In the genomic region with DNA sequence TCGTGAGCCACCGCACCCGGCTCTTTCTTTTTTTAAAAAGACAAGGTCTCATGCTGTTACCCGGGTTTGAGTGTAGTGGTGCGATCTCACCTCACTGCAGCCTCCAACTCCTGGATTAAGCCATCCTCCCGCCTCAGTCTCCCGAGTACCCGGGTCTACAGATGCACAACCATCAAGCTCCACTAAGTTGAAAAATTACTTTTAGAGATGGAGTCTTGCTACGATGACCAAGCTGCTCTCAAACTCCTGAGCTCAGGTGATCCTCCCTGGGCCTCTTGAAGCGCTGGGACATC, we compare ENCODE assay signal across 12 cellular contexts. TPM values are rescaled to one million over a fixed set of nuclear protein-coding genes. Genes with fewer than 3 reads are reported as not detected.
DNase-seq lines count a peak whose midpoint lies in the region; ATAC-seq and TF ChIP-seq lines count a peak whose summit lies in the region.
"Had no signal": no experiment of that assay in that cellular context is flagged by ENCODE, and none has a peak within 500 bp of the region (broad histone marks: within the 10 kb centered on the region; RNA-seq: fewer than 3 reads in every experiment).

No MANE protein-coding gene starts in this region.

- no peak overlapping the region for H3K27ac ChIP-seq in PC-9
- H3K27ac ChIP-seq in transverse colon: no peak overlapping the region

- H3K27ac Mint-ChIP-seq in activated CD8-positive, alpha-beta memory T cell treated with anti-CD3 and anti-CD28 coated beads, Interleukin-2, amount 10 ng/mL, durations not matched to agents 7 days and 5 days: no peak overlapping the region
- H3K27ac Mint-ChIP-seq in effector memory CD8-positive, alpha-beta T cell: no peak overlapping the region

- TF ChIP-seq CTCF in PC-9 (conservative IDR thresholded peaks at IDR 0.05) (no peak), transverse colon (IDR thresholded peaks at IDR 0.05) (no peak)

- peak; percentile 33 for DNase-seq in activated CD8-positive, alpha-beta memory T cell treated with anti-CD3 and anti-CD28 coated beads, Interleukin-2, amount 10 ng/mL, durations not matched to agents 7 days and 5 days
- DNase-seq in activated CD8-positive, alpha-beta memory T cell treated with anti-CD3 and anti-CD28 coated beads, Interleukin-2, amount 50 U/mL, for 4 hours: no peak
- DNase-seq in PC-9 (no peak), sciatic nerve (ENCODE audit: low spot score) (peak; percentile 35), transverse colon (no peak), cortex of kidney (lab: John Stamatoyannopoulos, UW) (no peak), occipital lobe (lab: John Stamatoyannopoulos, UW) (no peak)
- no peak for DNase-seq in effector memory CD8-positive, alpha-beta T cell
- DNase-seq: amniotic stem cell, NCI-H2171 treated with DMSO at 0.1 percent for 48 hours had no signal

- no peaks in the 10 kb centered on the region for H3K9me3 Mint-ChIP-seq in activated CD8-positive, alpha-beta memory T cell treated with anti-CD3 and anti-CD28 coated beads, Interleukin-2, amount 10 ng/mL, durations not matched to agents 7 days and 5 days (ENCODE audit: low read depth)
- H3K9me3 Mint-ChIP-seq in effector memory CD8-positive, alpha-beta T cell: no peaks in the 10 kb centered on the region

- TF ChIP-seq POLR2A in transverse colon (IDR thresholded peaks at IDR 0.05): no peak

- H3K4me3 Mint-ChIP-seq in activated CD8-positive, alpha-beta memory T cell treated with anti-CD3 and anti-CD28 coated beads, Interleukin-2, amount 10 ng/mL, durations not matched to agents 7 days and 5 days: peak overlapping the region; percentile 43
- peak overlapping the region; percentile 31 to 47 for H3K4me3 Mint-ChIP-seq in effector memory CD8-positive, alpha-beta T cell

- intact Hi-C loops in PC-9 (cut with micrococcal nuclease; ENCODE audit: unreplicated experiment): loop anchor here (5.0 kb wide), 1 partner anchor 143 kb away; no protein-coding TSS in a partner anchor
- intact Hi-C loops in sciatic nerve (cut with DNase I): no loop called here
- intact Hi-C loops in transverse colon (cut with DNase I; ENCODE audit: low total_unique reads): no loop called here

- no peaks in the 10 kb centered on the region for H3K27me3 ChIP-seq in PC-9 (ENCODE audit: insufficient read depth, low read depth)
- no peaks in the 10 kb centered on the region for H3K27me3 ChIP-seq in transverse colon
- H3K27me3 ChIP-seq: heart left ventricle had no signal

- H4K20me1 ChIP-seq in PC-9 (ENCODE audit: insufficient read depth): peaks cover 63% of the 10 kb centered on the region

- H3K4me1 ChIP-seq in PC-9 (replicated peaks; ENCODE audit: insufficient read depth) (peaks cover 9% of the 10 kb centered on the region), transverse colon (peaks cover 10 to 43% (median 34%) of the 10 kb centered on the region in 4 donors)

- CTCF ChIA-PET in activated CD8-positive, alpha-beta memory T cell treated with anti-CD3 and anti-CD28 coated beads, Interleukin-2, amount 10 ng/mL, durations not matched to agents 7 days and 5 days (lab: Charles Lee): no interaction called here
- CTCF ChIA-PET in PC-9 (lab: Charles Lee): no interaction called here

- no TSS peak for BruUV-seq in PC-9 (replicated peaks; lab: Mats Ljungman, UMichigan)

- no peaks in the 10 kb centered on the region for H3K9me2 ChIP-seq in PC-9 (ENCODE audit: insufficient read depth)

- peaks cover 45% of the 10 kb centered on the region for H3K4me1 Mint-ChIP-seq in activated CD8-positive, alpha-beta memory T cell treated with anti-CD3 and anti-CD28 coated beads, Interleukin-2, amount 10 ng/mL, durations not matched to agents 7 days and 5 days
- peaks cover 29 to 49% of the 10 kb centered on the region in 2 donors for H3K4me1 Mint-ChIP-seq in effector memory CD8-positive, alpha-beta T cell (ENCODE audit: low read depth in 2 of 2)

- peaks cover 69% of the 10 kb centered on the region for H3K79me2 ChIP-seq in PC-9 (ENCODE audit: low read depth)

- no peaks in the 10 kb centered on the region for H3K27me3 Mint-ChIP-seq in activated CD8-positive, alpha-beta memory T cell treated with anti-CD3 and anti-CD28 coated beads, Interleukin-2, amount 10 ng/mL, durations not matched to agents 7 days and 5 days
- H3K27me3 Mint-ChIP-seq in effector memory CD8-positive, alpha-beta T cell: no peaks in the 10 kb centered on the region

- no peak overlapping the region for H2AFZ ChIP-seq in PC-9

- H3K4me2 ChIP-seq in PC-9: peak overlapping the region; percentile 99

- H3K36me3 ChIP-seq in PC-9 (ENCODE audit: low read depth) (peaks cover 59% of the 10 kb centered on the region), transverse colon (peaks cover 1 to 53% (median 29%) of the 10 kb centered on the region in 4 donors)

- POLR2A ChIA-PET in PC-9 (lab: Charles Lee; ENCODE audit: unreplicated experiment): no interaction called here

- H3K9me3 ChIP-seq in PC-9 (ENCODE audit: insufficient read depth, low read depth) (no peaks in the 10 kb centered on the region), transverse colon (no peaks in the 10 kb centered on the region)
- H3K9me3 ChIP-seq: heart left ventricle had no signal

- H3K4me3 ChIP-seq in PC-9 (peak overlapping the region; percentile 100; the same call in 1 of the 2 replicates), transverse colon (peak overlapping the region in 1 of 4 donors; percentile 95)

- WGBS in transverse colon (ENCODE audit: low coverage in 1 of 2), 2 donors: 91% methylated on average over 10 of the region's 10 CpGs; no CpG with 5 or more reads in 1 of the 2 donors

- no peak for ATAC-seq in activated CD8-positive, alpha-beta memory T cell treated with anti-CD3 and anti-CD28 coated beads, Interleukin-2, amount 10 ng/mL, durations not matched to agents 7 days and 5 days
- no peak for ATAC-seq in effector memory CD8-positive, alpha-beta T cell (replicated peaks)
- no peak for ATAC-seq in sciatic nerve
- ATAC-seq: heart left ventricle, Panc1 had no signal

- TF ChIP-seq EP300 in transverse colon (IDR thresholded peaks at IDR 0.05; ENCODE audit: low read depth): no peak

- in situ Hi-C loops in transverse colon (cut with MboI; ENCODE audit: low pct_ligation_motif_present in 1 of 4, low pct_unique_long_range_greater_than_20kb in 1 of 4, low sequenced_read_pairs in 3 of 4): loop anchor here in 1 of 4 donors (25.0 kb wide), 1 partner anchor 197 kb away; a partner anchor contains a TSS

- peaks cover 66% of the 10 kb centered on the region for H3F3A ChIP-seq in PC-9 (ENCODE audit: insufficient read depth, low read depth)

- peaks cover 54% of the 10 kb centered on the region for H3K36me3 Mint-ChIP-seq in activated CD8-positive, alpha-beta memory T cell treated with anti-CD3 and anti-CD28 coated beads, Interleukin-2, amount 10 ng/mL, durations not matched to agents 7 days and 5 days
- peaks cover 75% of the 10 kb centered on the region for H3K36me3 Mint-ChIP-seq in effector memory CD8-positive, alpha-beta T cell (ENCODE audit: insufficient read depth)

RNA-seq across cellular contexts. Expression of a gene that starts 2.0 kb away (rescaled TPM):
- 100 to 1,000 TPM; 204 to 235 TPM for total RNA-seq in activated CD8-positive, alpha-beta memory T cell treated with anti-CD3 and anti-CD28 coated beads, Interleukin-2, amount 10 ng/mL, durations not matched to agents 7 days and 5 days
- 178 and 212 TPM in 2 replicates for total RNA-seq in PC-9 (2021)
- total RNA-seq in sciatic nerve: 167 TPM
- 100 to 1,000 TPM; 473 to 699 (median 574) TPM for total RNA-seq in transverse colon
- total RNA-seq in occipital lobe: 126 TPM

RNA-seq across cellular contexts. Expression of a gene that starts 53.4 kb away (rescaled TPM):
- total RNA-seq in activated CD8-positive, alpha-beta memory T cell treated with anti-CD3 and anti-CD28 coated beads, Interleukin-2, amount 10 ng/mL, durations not matched to agents 7 days and 5 days: 1 to 10 TPM; 2.8 to 3.1 TPM
- total RNA-seq in PC-9 (2021): not detected in 2 replicates
- total RNA-seq in sciatic nerve: 17.5 TPM
- 10 to 100 TPM in 1 of 4 donors, 1 to 10 TPM in 3; 3.0 to 11.1 (median 5.8) TPM for total RNA-seq in transverse colon
- total RNA-seq in occipital lobe: 0.94 TPM

Comparison
In these comparisons a context has a peak if more than half of its experiments do, and no peak if none do; other contexts are left out.
1. DNase-seq: peak in activated CD8-positive, alpha-beta memory T cell treated with anti-CD3 and anti-CD28 coated beads, Interleukin-2, amount 10 ng/mL, durations not matched to agents 7 days and 5 days (single experiment) and sciatic nerve (single experiment); none in activated CD8-positive, alpha-beta memory T cell treated with anti-CD3 and anti-CD28 coated beads, Interleukin-2, amount 50 U/mL, for 4 hours (single experiment), PC-9 (0 of 2), effector memory CD8-positive, alpha-beta T cell (0 of 3), transverse colon (single experiment), cortex of kidney (single experiment) and occipital lobe (single experiment).